ENCODE assay signal across 23 cellular contexts in genomic region chr6:113901482-113901881, GRCh38. TPM values are rescaled to one million over a fixed set of nuclear protein-coding genes. Genes with fewer than 3 reads are reported as not detected.
DNase-seq lines count a peak whose midpoint lies in the region; ATAC-seq and TF ChIP-seq lines count a peak whose summit lies in the region.
"Had no signal": no experiment of that assay in that cellular context is flagged by ENCODE, and none has a peak within 500 bp of the region (broad histone marks: within the 10 kb centered on the region; RNA-seq: fewer than 3 reads in every experiment).

No MANE protein-coding gene starts in this region.

- H3K4me1 ChIP-seq in GM23248 (ENCODE audit: insufficient read depth): peaks cover 9% of the 10 kb centered on the region
- no peaks in the 10 kb centered on the region for H3K4me1 ChIP-seq in right lobe of liver
- peaks cover 0 to 29% (median 10%) of the 10 kb centered on the region in 9 donors for H3K4me1 ChIP-seq in heart right ventricle
- H3K4me1 ChIP-seq: body of pancreas had no signal

- H4K20me1 ChIP-seq in GM23248 (ENCODE audit: insufficient read depth): no peaks in the 10 kb centered on the region

- H3K4me3 ChIP-seq in GM23248 (no peak overlapping the region), brain microvascular endothelial cell (ENCODE audit: low read depth, low read length) (no peak overlapping the region), fibroblast of the aortic adventitia (ENCODE audit: low read depth, low read length) (no peak overlapping the region), skeletal muscle cell (ENCODE audit: low read depth, low read length) (no peak overlapping the region), right lobe of liver (no peak overlapping the region), heart right ventricle (no peak overlapping the region)
- H3K4me3 ChIP-seq: body of pancreas, heart left ventricle, vagina had no signal

- no peaks in the 10 kb centered on the region for H3K79me2 ChIP-seq in GM23248 (ENCODE audit: insufficient read depth)

- in situ Hi-C loops in GM23248 (cut with MboI): loop anchor here (25.0 kb wide), 1 partner anchor 1564 kb away; the partner anchor contains the start of gene RFPL4B
- in situ Hi-C loops in brain microvascular endothelial cell (cut with HindIII; ENCODE audit: low pct_ligation_motif_present, low sequenced_read_pairs): no loop called here

- H3K9ac ChIP-seq in GM23248: no peak overlapping the region

- no peak overlapping the region for H3K4me2 ChIP-seq in GM23248 (ENCODE audit: unreplicated experiment)

- TF ChIP-seq POLR2A in right lobe of liver (IDR thresholded peaks at IDR 0.05): no peak

- H3K9me3 ChIP-seq in GM23248 (ENCODE audit: low read depth) (no peaks in the 10 kb centered on the region), right lobe of liver (no peaks in the 10 kb centered on the region), heart right ventricle (no peaks in the 10 kb centered on the region)
- H3K9me3 ChIP-seq: body of pancreas, heart left ventricle, vagina had no signal

- H3K27ac ChIP-seq in GM23248: no peak overlapping the region
- H3K27ac ChIP-seq in brain microvascular endothelial cell: no peak overlapping the region
- no peak overlapping the region for H3K27ac ChIP-seq in right lobe of liver
- peak overlapping the region in 1 of 10 donors; percentile 35 for H3K27ac ChIP-seq in heart right ventricle
- H3K27ac ChIP-seq: body of pancreas, vagina had no signal

- H3K36me3 ChIP-seq in GM23248 (ENCODE audit: low read depth) (no peaks in the 10 kb centered on the region), brain microvascular endothelial cell (replicated peaks) (no peaks in the 10 kb centered on the region), right lobe of liver (no peaks in the 10 kb centered on the region), heart right ventricle (no peaks in the 10 kb centered on the region)
- H3K36me3 ChIP-seq: heart left ventricle, vagina had no signal

- 72 to 73% methylated on average over 2 of the region's 2 CpGs for WGBS in GM23248 (ENCODE audit: low coverage in 1 of 2, low lambda C conversion rate in 2 of 2, missing lambda C conversion rate in 2 of 2), 2 experiments
- WGBS in right lobe of liver (ENCODE audit: insufficient coverage, low coverage, low lambda C conversion rate, missing lambda C conversion rate): 91% methylated on average over 2 of the region's 2 CpGs
- WGBS in heart right ventricle, 2 donors: 83 to 87% methylated on average over 2 of the region's 2 CpGs

- H3F3A ChIP-seq in GM23248 (ENCODE audit: insufficient read depth): no peaks in the 10 kb centered on the region

- no peak for TF ChIP-seq CTCF in brain microvascular endothelial cell (IDR thresholded peaks at IDR 0.05; ENCODE audit: low read depth, low read length, missing control alignments)
- no peak for TF ChIP-seq CTCF in fibroblast of the aortic adventitia (IDR thresholded peaks at IDR 0.05; ENCODE audit: insufficient read depth, low read length)
- TF ChIP-seq CTCF in right lobe of liver (IDR thresholded peaks at IDR 0.05): no peak
- no peak for TF ChIP-seq CTCF in heart right ventricle (IDR thresholded peaks at IDR 0.05)

- intact Hi-C loops in right lobe of liver (cut with DNase I): no loop called here
- intact Hi-C loops in heart right ventricle (cut with DNase I): loop anchor here in 6 of 10 donors (10.0 kb wide), 5 partner anchors 597 to 1577 kb away; no protein-coding TSS in a partner anchor

- H2AFZ ChIP-seq in GM23248: no peak overlapping the region

- no peaks in the 10 kb centered on the region for H3K9me2 ChIP-seq in GM23248 (ENCODE audit: insufficient read depth)

- DNase-seq in GM23248 (peak; percentile 71), brain microvascular endothelial cell (peak; percentile 25), fibroblast of the aortic adventitia (ENCODE audit: low read depth) (peak; percentile 64), skeletal muscle cell (ENCODE audit: low read depth) (peak; percentile 25), right lobe of liver (no peak), NCI-H748 (lab: John Stamatoyannopoulos, UW; ENCODE audit: unreplicated experiment) (no peak), heart right ventricle (no peak)
- no peak for DNase-seq in activated CD4-positive, CD25-positive, alpha-beta regulatory T cell treated with anti-CD3 and anti-CD28 coated beads, Interleukin-2, amount 50 U/mL, for 72 hours
- DNase-seq: activated CD4-positive, alpha-beta T cell treated with anti-CD3 and anti-CD28 coated beads, Interleukin-2, amount 50 U/mL, for 1 hour; body of pancreas; effector memory CD8-positive, alpha-beta T cell; heart left ventricle; NCI-H2081; NCI-H446; nucleus accumbens; PC-3; Right ventricle myocardium superior; stimulated activated CD4-positive, alpha-beta T cell treated with anti-CD3 and anti-CD28 coated beads, Interleukin-4, amount 100 ng/mL, for 1 hour; stimulated activated naive B cell treated with anti-CD40 and anti-IgM and Interleukin-4, amounts not matched to agents 10 μg/mL and 1 μg/mL and 100 μg/mL, for 72 hours; T-helper 9 cell had no signal

- H3K27me3 ChIP-seq in GM23248 (replicated peaks; ENCODE audit: insufficient read depth): no peaks in the 10 kb centered on the region
- no peaks in the 10 kb centered on the region for H3K27me3 ChIP-seq in brain microvascular endothelial cell (replicated peaks)
- H3K27me3 ChIP-seq in right lobe of liver: no peaks in the 10 kb centered on the region
- H3K27me3 ChIP-seq in heart right ventricle: no peaks in the 10 kb centered on the region
- H3K27me3 ChIP-seq: body of pancreas, heart left ventricle, vagina had no signal

- ATAC-seq in right lobe of liver: no peak
- no peak for ATAC-seq in heart right ventricle
- ATAC-seq: body of pancreas; effector memory CD8-positive, alpha-beta T cell; esophagus mucosa; HCT116; heart left ventricle; PC-3; stimulated activated naive B cell treated with anti-CD40 and anti-IgM and Interleukin-4, amounts not matched to agents 10 μg/mL and 1 μg/mL and 100 μg/mL, for 72 hours had no signal

RNA-seq across cellular contexts. Expression of gene MARCKS, which starts 44.3 kb away (rescaled TPM):
- total RNA-seq in GM23248 (2014; rRNA removed; shearing (Covaris generic)): 154 and 210 TPM in 2 replicates
- polyA plus RNA-seq in GM23248 (2016; fragmentation: Nextera tagmentation; extraction: Ambion mirVana) (105 and 109 TPM in 2 replicates), heart right ventricle (10 to 100 TPM in 1 of 2 donors, 1 to 10 TPM in 1; 6.7 to 12.3 TPM)
- total RNA-seq in fibroblast of the aortic adventitia (ENCODE audit: low replicate concordance) (122 and 144 TPM in 2 replicates), right lobe of liver (10 to 100 TPM in 5 of 6 experiments, 1 to 10 TPM in 1; 5.2 to 29.9 (median 16.8) TPM), heart right ventricle (10 to 100 TPM; 12.9 to 65.2 (median 16.1) TPM)

Comparison
In these comparisons a context has a peak if more than half of its experiments do, and no peak if none do; other contexts are left out.
1. DNase-seq: peak in GM23248 (single experiment), brain microvascular endothelial cell (single experiment), fibroblast of the aortic adventitia (single experiment) and skeletal muscle cell (single experiment); none in right lobe of liver (0 of 3), NCI-H748 (single experiment), activated CD4-positive, CD25-positive, alpha-beta regulatory T cell treated with anti-CD3 and anti-CD28 coated beads, Interleukin-2, amount 50 U/mL, for 72 hours (single experiment) and heart right ventricle (0 of 2).
2. intact Hi-C loops: an anchor here in heart right ventricle (10.0 kb wide); none called in right lobe of liver.